8 cellular contexts compared by ENCODE assay signal in genomic region chr18:21444465-21445023, GRCh38.
A peak's percentile ranks its signal among the peaks of the same experiment; 100 is the strongest.
DNase-seq lines count a peak whose midpoint lies in the region; TF ChIP-seq lines count a peak whose summit lies in the region.

No MANE protein-coding gene starts in this region.

- no peak for TF ChIP-seq EP300 in tibial nerve (IDR thresholded peaks at IDR 0.05)

- DNase-seq in 8988T (peak; percentile 36), GM12864 (ENCODE audit: low read depth) (peak; percentile 12), NCI-H146 treated with DMSO at 0.1 percent for 48 hours (lab: John Stamatoyannopoulos, UW; ENCODE audit: unreplicated experiment) (peak; percentile 72), ascending aorta (ENCODE audit: low spot score in 2 of 2) (no peak), iPS-NIHi7 (ENCODE audit: extremely low spot score) (peak; percentile 68), tibial nerve (ENCODE audit: low spot score in 2 of 2) (peak in 1 of 2 donors; percentile 43), NCI-H2107 treated with DMSO at 0.1 percent for 48 hours (lab: John Stamatoyannopoulos, UW; ENCODE audit: unreplicated experiment) (no peak), CD1c-positive myeloid dendritic cell (ENCODE audit: extremely low spot score) (no peak)

- H3K4me3 ChIP-seq in GM12864 (ENCODE audit: low read depth, low read length): no peak overlapping the region
- H3K4me3 ChIP-seq in ascending aorta: no peak overlapping the region
- no peak overlapping the region for H3K4me3 ChIP-seq in tibial nerve

- no peak overlapping the region for H3K27ac ChIP-seq in ascending aorta
- H3K27ac ChIP-seq in tibial nerve: no peak overlapping the region

- TF ChIP-seq CTCF in GM12864 (IDR thresholded peaks at IDR 0.05; ENCODE audit: low read depth, low read length, missing control alignments): peak; percentile 71
- TF ChIP-seq CTCF in ascending aorta (IDR thresholded peaks at IDR 0.05): peak; percentile 37 to 73 (median 56)
- peak; percentile 24 to 55 (median 40) for TF ChIP-seq CTCF in tibial nerve (IDR thresholded peaks at IDR 0.05)

- 61 to 63% methylated on average over 2 of the region's 2 CpGs for WGBS in tibial nerve, 2 donors

- H3K9me3 ChIP-seq in ascending aorta (no peaks in the 10 kb centered on the region), tibial nerve (no peaks in the 10 kb centered on the region)

- intact Hi-C loops in ascending aorta (cut with DNase I): loop anchor here (1.0 to 2.0 kb wide), 2 partner anchors 202 to 249 kb away; partner anchors contain the start of gene GREB1L

- H3K4me1 ChIP-seq in ascending aorta: no peaks in the 10 kb centered on the region
- no peaks in the 10 kb centered on the region for H3K4me1 ChIP-seq in tibial nerve

- TF ChIP-seq POLR2A in tibial nerve (IDR thresholded peaks at IDR 0.05): no peak

- H3K36me3 ChIP-seq in ascending aorta: no peaks in the 10 kb centered on the region
- no peaks in the 10 kb centered on the region for H3K36me3 ChIP-seq in tibial nerve

- no peaks in the 10 kb centered on the region for H3K27me3 ChIP-seq in ascending aorta
- no peaks in the 10 kb centered on the region for H3K27me3 ChIP-seq in tibial nerve

Comparison
In these comparisons a context has a peak if more than half of its experiments do, and no peak if none do; other contexts are left out.
1. DNase-seq: peak in 8988T (single experiment), GM12864 (single experiment), NCI-H146 treated with DMSO at 0.1 percent for 48 hours (single experiment) and iPS-NIHi7 (single experiment); none in ascending aorta (0 of 2), NCI-H2107 treated with DMSO at 0.1 percent for 48 hours (single experiment) and CD1c-positive myeloid dendritic cell (single experiment).
2. Peak in every context shown above with its lines, with median percentiles within 50 percentile points of each other: CTCF ChIP-seq.